ENCODE assay signal across 8 cellular contexts in genomic region chr1:111219466-111220286, GRCh38. TPM values are rescaled to one million over a fixed set of nuclear protein-coding genes. Genes with fewer than 3 reads are reported as not detected.
DNase-seq lines count a peak whose midpoint lies in the region; ATAC-seq and TF ChIP-seq lines count a peak whose summit lies in the region.

No MANE protein-coding gene starts in this region.

- no peaks in the 10 kb centered on the region for H3K27me3 Mint-ChIP-seq in CD8-positive, alpha-beta T cell (ENCODE audit: low read depth)
- no peaks in the 10 kb centered on the region for H3K27me3 Mint-ChIP-seq in IgD-negative memory B cell
- no peaks in the 10 kb centered on the region for H3K27me3 Mint-ChIP-seq in activated naive CD8-positive, alpha-beta T cell treated with anti-CD3 and anti-CD28 coated beads, Interleukin-2, amount 10 ng/mL, durations not matched to agents 7 days and 5 days

- intact Hi-C loops in CD8-positive, alpha-beta T cell (cut with DNase I, micrococcal nuclease): loop anchor here (5.0 to 10.0 kb wide), 10 partner anchors 32 to 885 kb away; partner anchors contain the start of genes CEPT1 (in 1 of the 2), DRAM2 (in 1 of the 2), LRIF1 (in 1 of the 2) and RBM15 (in 1 of the 2)

- peak overlapping the region; percentile 30 for H3K27ac ChIP-seq in CD8-positive, alpha-beta T cell (ENCODE audit: low read depth, low read length)

- no peak for ATAC-seq in CD8-positive, alpha-beta T cell
- peak; percentile 15 for ATAC-seq in activated naive CD8-positive, alpha-beta T cell treated with anti-CD3 and anti-CD28 coated beads, Interleukin-2, amount 10 ng/mL, durations not matched to agents 7 days and 5 days (ENCODE audit: low read depth)

- H3K27ac Mint-ChIP-seq in CD8-positive, alpha-beta T cell: peak overlapping the region; percentile 94
- peak overlapping the region; percentile 71 to 96 (median 92) for H3K27ac Mint-ChIP-seq in IgD-negative memory B cell
- H3K27ac Mint-ChIP-seq in activated naive CD8-positive, alpha-beta T cell treated with anti-CD3 and anti-CD28 coated beads, Interleukin-2, amount 10 ng/mL, durations not matched to agents 7 days and 5 days: peak overlapping the region; percentile 91

- H3K27me3 ChIP-seq in CD8-positive, alpha-beta T cell (ENCODE audit: insufficient read depth, low read length): no peaks in the 10 kb centered on the region

- peak in 1 of 7 experiments; percentile 32 for DNase-seq in CD8-positive, alpha-beta T cell
- DNase-seq in GM20000 (ENCODE audit: low spot score) (peak; percentile 60), NCI-H69 (lab: John Stamatoyannopoulos, UW) (no peak), activated gamma-delta T cell treated with Interleukin-2 at 50 U/mL for 16 hours (no peak), DMS153 treated with DMSO at 0.1 percent for 48 hours (lab: John Stamatoyannopoulos, UW; ENCODE audit: unreplicated experiment) (no peak), AML-193 (lab: John Stamatoyannopoulos, UW) (no peak)
- no peak for DNase-seq in activated naive CD8-positive, alpha-beta T cell treated with anti-CD3 and anti-CD28 coated beads, Interleukin-2, amount 10 ng/mL, durations not matched to agents 7 days and 5 days

- H3K4me3 ChIP-seq in CD8-positive, alpha-beta T cell (ENCODE audit: low read depth, low read length): peak overlapping the region; percentile 14

- POLR2A ChIA-PET in CD8-positive, alpha-beta T cell (lab: Charles Lee): interaction anchor here (0.6 to 15.1 kb wide), 10 partner anchors 13 to 432 kb away, joined by 3 to 430 read pairs (median 3); partner anchors contain the start of gene DENND2D
- POLR2A ChIA-PET in activated naive CD8-positive, alpha-beta T cell treated with anti-CD3 and anti-CD28 coated beads, Interleukin-2, amount 10 ng/mL, durations not matched to agents 7 days and 5 days (lab: Charles Lee): interaction anchor here (0.6 to 12.1 kb wide), 8 partner anchors 22 to 432 kb away, joined by 3 to 948 read pairs (median 6); partner anchors contain the start of genes CD53, CEPT1, DENND2D and DRAM2

- H3K36me3 ChIP-seq in CD8-positive, alpha-beta T cell (ENCODE audit: insufficient read depth, low read length): no peaks in the 10 kb centered on the region

- peaks cover 2% of the 10 kb centered on the region for H3K36me3 Mint-ChIP-seq in CD8-positive, alpha-beta T cell
- no peaks in the 10 kb centered on the region for H3K36me3 Mint-ChIP-seq in IgD-negative memory B cell
- peaks cover 8% of the 10 kb centered on the region for H3K36me3 Mint-ChIP-seq in activated naive CD8-positive, alpha-beta T cell treated with anti-CD3 and anti-CD28 coated beads, Interleukin-2, amount 10 ng/mL, durations not matched to agents 7 days and 5 days

- H3K9me3 ChIP-seq in CD8-positive, alpha-beta T cell (ENCODE audit: low read length): no peaks in the 10 kb centered on the region

- TF ChIP-seq CTCF in CD8-positive, alpha-beta T cell (IDR thresholded peaks at IDR 0.05): no peak
- no peak for TF ChIP-seq CTCF in GM20000 (IDR thresholded peaks at IDR 0.05; ENCODE audit: extremely low read depth, missing control alignments)

- H3K4me3 Mint-ChIP-seq in CD8-positive, alpha-beta T cell: peak overlapping the region; percentile 43
- H3K4me3 Mint-ChIP-seq in IgD-negative memory B cell: peak overlapping the region; percentile 65 to 94 (median 84)
- peak overlapping the region; percentile 77 for H3K4me3 Mint-ChIP-seq in activated naive CD8-positive, alpha-beta T cell treated with anti-CD3 and anti-CD28 coated beads, Interleukin-2, amount 10 ng/mL, durations not matched to agents 7 days and 5 days

- CTCF ChIA-PET in CD8-positive, alpha-beta T cell (lab: Charles Lee): interaction anchor here (0.6 to 16.6 kb wide), 10 partner anchors 11 to 229 kb away, joined by 3 to 429 read pairs (median 8); partner anchors contain the start of genes ATP5PB, DENND2D and WDR77

- peaks cover 4% of the 10 kb centered on the region for H3K9me3 Mint-ChIP-seq in CD8-positive, alpha-beta T cell
- H3K9me3 Mint-ChIP-seq in IgD-negative memory B cell: no peaks in the 10 kb centered on the region
- H3K9me3 Mint-ChIP-seq in activated naive CD8-positive, alpha-beta T cell treated with anti-CD3 and anti-CD28 coated beads, Interleukin-2, amount 10 ng/mL, durations not matched to agents 7 days and 5 days: no peaks in the 10 kb centered on the region

- H3K4me1 Mint-ChIP-seq in CD8-positive, alpha-beta T cell (ENCODE audit: low read depth): peaks cover 92% of the 10 kb centered on the region
- H3K4me1 Mint-ChIP-seq in IgD-negative memory B cell: peaks cover 76 to 82% (median 78%) of the 10 kb centered on the region in 3 donors
- peaks cover 85% of the 10 kb centered on the region for H3K4me1 Mint-ChIP-seq in activated naive CD8-positive, alpha-beta T cell treated with anti-CD3 and anti-CD28 coated beads, Interleukin-2, amount 10 ng/mL, durations not matched to agents 7 days and 5 days

- peaks cover 95% of the 10 kb centered on the region for H3K4me1 ChIP-seq in CD8-positive, alpha-beta T cell (ENCODE audit: insufficient read depth, low read length)

RNA-seq across cellular contexts. Expression of gene CHI3L2, which starts 7.8 kb away (rescaled TPM):
- total RNA-seq in CD8-positive, alpha-beta T cell: 1 to 10 TPM; 7.1 to 8.7 TPM
- 14.4 TPM for polyA plus RNA-seq in IgD-negative memory B cell
- total RNA-seq in activated naive CD8-positive, alpha-beta T cell treated with anti-CD3 and anti-CD28 coated beads, Interleukin-2, amount 10 ng/mL, durations not matched to agents 7 days and 5 days: 10 to 100 TPM; 30.5 to 33.9 TPM

RNA-seq across cellular contexts. Expression of gene DENND2D, which starts 19.2 kb away (rescaled TPM):
- total RNA-seq in CD8-positive, alpha-beta T cell: 10 to 100 TPM; 50.5 to 50.8 TPM
- 107 TPM for polyA plus RNA-seq in IgD-negative memory B cell
- total RNA-seq in activated naive CD8-positive, alpha-beta T cell treated with anti-CD3 and anti-CD28 coated beads, Interleukin-2, amount 10 ng/mL, durations not matched to agents 7 days and 5 days: 100 to 1,000 TPM; 293 to 299 TPM

Comparison
In these comparisons a context has a peak if more than half of its experiments do, and no peak if none do; other contexts are left out.
1. RNA of gene DENND2D, which starts 19.2 kb away (total RNA-seq): 293 to 299 TPM in activated naive CD8-positive, alpha-beta T cell treated with anti-CD3 and anti-CD28 coated beads, Interleukin-2, amount 10 ng/mL, durations not matched to agents 7 days and 5 days; 50.5 to 50.8 TPM in CD8-positive, alpha-beta T cell; every median in the first group is over 4 times any median in the second.
2. Peak in every context shown above with its lines, with median percentiles within 50 percentile points of each other: H3K27ac Mint-ChIP-seq and H3K4me3 Mint-ChIP-seq.